8 cellular contexts compared by ENCODE assay signal in the genomic region with DNA sequence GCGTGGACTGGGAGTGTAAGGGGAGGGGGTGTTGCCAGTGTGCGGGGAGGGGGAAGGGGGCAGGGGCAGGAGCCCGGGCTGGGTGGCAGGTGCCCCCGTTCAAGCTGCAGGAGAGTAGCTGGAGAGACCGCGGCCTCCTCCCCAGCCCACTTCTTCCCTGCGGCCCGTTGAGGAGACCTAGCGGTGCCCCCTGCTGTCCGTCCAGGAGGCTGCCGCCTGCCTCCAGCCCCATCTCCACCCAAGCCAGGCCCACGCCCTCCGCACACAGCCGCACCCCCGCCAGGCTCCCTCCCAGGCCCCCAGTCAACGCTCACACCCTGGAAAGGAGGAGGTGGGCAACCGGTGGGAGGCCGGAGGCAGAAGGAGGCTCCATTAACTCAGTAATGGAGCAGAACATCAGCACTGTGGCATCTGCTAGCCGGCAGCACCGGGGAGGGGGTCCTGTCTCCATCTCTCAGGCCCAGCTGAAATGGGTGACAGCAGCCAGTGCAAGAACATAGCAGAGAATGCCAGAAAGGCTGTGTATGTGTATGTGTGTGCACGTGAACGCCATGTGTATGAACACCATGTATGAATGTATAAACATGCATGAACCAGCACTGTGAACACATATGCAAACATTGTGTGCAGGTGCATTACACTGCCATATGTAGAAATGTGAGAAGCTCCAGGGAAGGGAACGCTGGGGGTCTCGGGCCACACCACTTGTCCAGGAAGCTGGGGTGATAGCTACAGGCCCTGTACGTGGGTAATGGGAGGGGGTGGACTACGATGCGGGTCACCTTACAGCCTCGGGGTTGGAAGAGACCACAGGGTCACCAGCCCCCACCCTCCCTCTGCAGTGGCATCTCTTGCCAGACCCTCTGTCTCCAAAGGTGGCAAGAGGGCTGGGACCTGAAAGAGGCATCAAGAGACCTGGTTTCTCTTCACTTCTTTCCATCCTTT.
DNase-seq lines count a peak whose midpoint lies in the region; ATAC-seq, FAIRE-seq and TF ChIP-seq lines count a peak whose summit lies in the region.

No MANE protein-coding gene starts in this region.

- H3K27me3 ChIP-seq in SJCRH30 (no peaks in the 10 kb centered on the region), psoas muscle (ENCODE audit: insufficient read depth in 3 of 3, low read length in 2 of 3) (peaks cover 0 to 3% (median 0%) of the 10 kb centered on the region in 3 donors)

- no peak for FAIRE-seq in HTR-8/SVneo (lab: Jason Lieb, UNC)

- no peak overlapping the region for H3K27ac Mint-ChIP-seq in glutamatergic neuron (ENCODE audit: unreplicated experiment)

- H3K4me1 ChIP-seq in SJCRH30 (peaks cover 9% of the 10 kb centered on the region), psoas muscle (peaks cover 13% of the 10 kb centered on the region)

- TF ChIP-seq CTCF in glutamatergic neuron (IDR thresholded peaks at IDR 0.05; ENCODE audit: partially characterized antibody, unreplicated experiment) (peak; percentile 58), psoas muscle (IDR thresholded peaks at IDR 0.05) (peak; percentile 59)

- H3K27me3 Mint-ChIP-seq in glutamatergic neuron (ENCODE audit: unreplicated experiment) = peaks cover 11% of the 10 kb centered on the region

- H3K36me3 ChIP-seq in SJCRH30 = no peaks in the 10 kb centered on the region
- no peaks in the 10 kb centered on the region for H3K36me3 ChIP-seq in psoas muscle (ENCODE audit: insufficient read depth in 1 of 2, low read depth in 1 of 2)

- intact Hi-C loops in psoas muscle (cut with DNase I) = loop anchor here in 1 of 2 donors (10.0 kb wide), 2 partner anchors 51 to 291 kb away; no protein-coding TSS in a partner anchor

- WGBS in psoas muscle, 3 donors = 32 to 51% (median 38%) methylated on average over 20 to 28 of the region's 28 CpGs

- peaks cover 5% of the 10 kb centered on the region for H3K9me3 Mint-ChIP-seq in glutamatergic neuron (ENCODE audit: unreplicated experiment)

- peaks cover 19% of the 10 kb centered on the region for H3K4me1 Mint-ChIP-seq in glutamatergic neuron (ENCODE audit: low read depth, unreplicated experiment)

- DNase-seq in SIG-M5 treated with dmso at 0.1 percent for 504 hours (lab: John Stamatoyannopoulos, UW; ENCODE audit: unreplicated experiment) = peak; percentile 77
- no peak for DNase-seq in SIG-M5 (lab: John Stamatoyannopoulos, UW)
- DNase-seq in HTR-8/SVneo (ENCODE audit: insufficient read length, low spot score) = peak; percentile 67
- peak; percentile 89 to 90 for DNase-seq in SJCRH30
- DNase-seq in activated gamma-delta T cell treated with anti-CD3 and anti-CD28 coated beads, Interleukin-2, amount 50 U/mL, for 16 hours (ENCODE audit: low read depth) = peak; percentile 15
- DNase-seq in glutamatergic neuron = peak; percentile 90
- peak; percentile 73 to 88 for DNase-seq in psoas muscle

- ATAC-seq in psoas muscle (peak; percentile 82 to 89 (median 84)), HG03571 (IDR thresholded peaks at IDR 0.05; ENCODE audit: unreplicated experiment) (no peak)

- H3K9me3 ChIP-seq in SJCRH30 (replicated peaks) (no peaks in the 10 kb centered on the region), psoas muscle (no peaks in the 10 kb centered on the region)

- H3K27ac ChIP-seq in SJCRH30 = no peak overlapping the region
- no peak overlapping the region for H3K27ac ChIP-seq in psoas muscle

- H3K4me3 Mint-ChIP-seq in glutamatergic neuron (ENCODE audit: unreplicated experiment) = no peak overlapping the region

- H3K4me3 ChIP-seq in SJCRH30 = no peak overlapping the region
- H3K4me3 ChIP-seq in psoas muscle = no peak overlapping the region

- no peaks in the 10 kb centered on the region for H3K36me3 Mint-ChIP-seq in glutamatergic neuron (ENCODE audit: unreplicated experiment)
